ENCODE assay signal across 15 cellular contexts in the genomic region with DNA sequence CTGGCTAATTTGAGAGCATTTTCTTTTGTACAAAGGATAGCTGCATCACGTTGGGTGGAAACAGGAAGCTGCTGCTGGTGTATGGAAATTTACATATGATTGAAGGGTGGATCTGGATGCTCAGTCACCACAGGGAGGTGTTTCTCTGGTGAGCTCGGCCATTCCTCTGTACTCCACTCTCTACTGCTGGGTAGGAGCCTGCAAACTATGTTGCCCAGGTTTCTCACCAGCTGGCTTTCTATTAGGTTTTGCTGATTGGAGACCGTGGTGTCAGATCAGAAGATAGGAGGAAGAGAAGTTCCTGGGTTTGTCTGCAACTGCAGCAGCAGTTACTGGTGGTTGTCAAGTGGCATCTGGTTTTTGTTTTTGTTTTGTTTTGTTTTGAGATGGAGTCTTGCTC.
DNase-seq lines count a peak whose midpoint lies in the region; ATAC-seq, FAIRE-seq and TF ChIP-seq lines count a peak whose summit lies in the region.
"Had no signal": no experiment of that assay in that cellular context is flagged by ENCODE, and none has a peak within 500 bp of the region (broad histone marks: within the 10 kb centered on the region; RNA-seq: fewer than 3 reads in every experiment).

No MANE protein-coding gene starts in this region.

- H3K4me1 ChIP-seq in SK-N-SH (ENCODE audit: control insufficient read depth in 1 of 2, insufficient read depth in 2 of 2, low read depth in 1 of 2, low read length in 1 of 2) (no peaks in the 10 kb centered on the region; a peak in 1 of 4 replicates), GM12878 (ENCODE audit: control insufficient read depth, insufficient read depth, low read length) (peaks cover 6% of the 10 kb centered on the region), thymus (ENCODE audit: control insufficient read depth, insufficient read depth, low read length) (no peaks in the 10 kb centered on the region)

- H3K27ac ChIP-seq in SK-N-SH (ENCODE audit: low read depth in 2 of 2, low read length in 1 of 2): no peak overlapping the region
- H3K27ac ChIP-seq in GM12878 (ENCODE audit: control insufficient read depth, insufficient read depth): no peak overlapping the region
- H3K27ac ChIP-seq in thymus (ENCODE audit: low read depth): peak overlapping the region; percentile 47

- no peak for TF ChIP-seq POLR2A in GM12878 (IDR thresholded peaks at IDR 0.05; ENCODE audit: low read depth, low read length)

- peaks cover 17% of the 10 kb centered on the region for H3K4me1 Mint-ChIP-seq in activated naive CD4-positive, alpha-beta T cell treated with anti-CD3 and anti-CD28 coated beads for 36 hours (ENCODE audit: low read depth)

- H3F3A ChIP-seq in SK-N-SH (replicated peaks; ENCODE audit: insufficient read depth): no peaks in the 10 kb centered on the region

- POLR2A ChIA-PET in SK-N-SH (lab: Yijun Ruan, JAX) (no interaction called here), GM12878 (lab: Charles Lee) (no interaction called here)

- CTCF ChIA-PET in activated naive CD4-positive, alpha-beta T cell treated with anti-CD3 and anti-CD28 coated beads for 36 hours (lab: Charles Lee): no interaction called here
- CTCF ChIA-PET in SK-N-SH (lab: Yijun Ruan, JAX): no interaction called here
- CTCF ChIA-PET in GM12878 (lab: Yijun Ruan, JAX): no interaction called here

- H3K36me3 ChIP-seq in SK-N-SH (replicated peaks in 1 of 2; ENCODE audit: control insufficient read depth in 1 of 2, insufficient read depth in 2 of 2, low read length in 1 of 2): peaks cover 22 to 25% of the 10 kb centered on the region in 2 experiments
- peaks cover 3 to 12% of the 10 kb centered on the region in 2 experiments for H3K36me3 ChIP-seq in GM12878 (ENCODE audit: control insufficient read depth in 2 of 2, insufficient read depth in 2 of 2, low read length in 1 of 2)
- peaks cover 19% of the 10 kb centered on the region for H3K36me3 ChIP-seq in thymus (ENCODE audit: control insufficient read depth, insufficient read depth)

- peak; percentile 34 for ATAC-seq in GM12878

- TF ChIP-seq CTCF in SK-N-SH (IDR thresholded peaks at IDR 0.05): no peak
- TF ChIP-seq CTCF in GM12878 (IDR thresholded peaks at IDR 0.05 in 2 of 3, conservative IDR thresholded peaks at IDR 0.05 in 1 of 3; ENCODE audit: control insufficient read depth in 2 of 3, extremely low read depth in 1 of 3, insufficient read depth in 1 of 3, low read depth in 3 of 3, low read length in 3 of 3): no peak

- peak; percentile 32 for DNase-seq in activated naive CD4-positive, alpha-beta T cell treated with anti-CD3 and anti-CD28 coated beads for 36 hours
- no peak for DNase-seq in activated naive CD4-positive, alpha-beta T cell (lab: John Stamatoyannopoulos, UW)
- DNase-seq in SK-N-SH (peak; percentile 39), GM12878 (ENCODE audit: low read depth, low spot score) (no peak), UCSD-AML1 (lab: John Stamatoyannopoulos, UW; ENCODE audit: unreplicated experiment) (no peak), hypothalamus (lab: John Stamatoyannopoulos, UW) (no peak), NCI-H128 (lab: John Stamatoyannopoulos, UW; ENCODE audit: unreplicated experiment) (no peak)
- DNase-seq: activated gamma-delta T cell treated with Interleukin-2 at 50 U/mL for 16 hours, H7, islet precursor cell, naive B cell, T-helper 9 cell had no signal

- no peaks in the 10 kb centered on the region for H3K27me3 ChIP-seq in SK-N-SH (ENCODE audit: insufficient read depth)
- H3K27me3 ChIP-seq in GM12878 (replicated peaks in 1 of 2; ENCODE audit: control insufficient read depth in 2 of 2, insufficient read depth in 2 of 2, low read length in 1 of 2): no peaks in the 10 kb centered on the region
- H3K27me3 ChIP-seq in thymus (ENCODE audit: control insufficient read depth, insufficient read depth): no peaks in the 10 kb centered on the region

- no peaks in the 10 kb centered on the region for H3K9me2 ChIP-seq in SK-N-SH

- H3K4me3 Mint-ChIP-seq in activated naive CD4-positive, alpha-beta T cell treated with anti-CD3 and anti-CD28 coated beads for 36 hours: no peak overlapping the region
- H3K4me3 Mint-ChIP-seq: dendritic cell treated with granulocyte-macrophage colony-stimulating factor and Interleukin-4, amounts not matched to agents 40 ng/mL and 50 ng/mL, for 4 days had no signal

- BruUV-seq in GM12878 (replicated peaks; lab: Mats Ljungman, UMichigan): no TSS peak

- H3K4me2 ChIP-seq in SK-N-SH (no peak overlapping the region), GM12878 (ENCODE audit: control insufficient read depth, insufficient read depth) (no peak overlapping the region)
- H3K4me2 ChIP-seq: smooth muscle cell had no signal

- H3K9me3 Mint-ChIP-seq in activated naive CD4-positive, alpha-beta T cell treated with anti-CD3 and anti-CD28 coated beads for 36 hours: peaks cover 4% of the 10 kb centered on the region
- H3K9me3 Mint-ChIP-seq: dendritic cell treated with granulocyte-macrophage colony-stimulating factor and Interleukin-4, amounts not matched to agents 40 ng/mL and 50 ng/mL, for 4 days had no signal

- FAIRE-seq in GM12878 (lab: Jason Lieb, UNC): no peak

- H3K27me3 Mint-ChIP-seq in activated naive CD4-positive, alpha-beta T cell treated with anti-CD3 and anti-CD28 coated beads for 36 hours (ENCODE audit: low read depth): no peaks in the 10 kb centered on the region
- H3K27me3 Mint-ChIP-seq: dendritic cell treated with granulocyte-macrophage colony-stimulating factor and Interleukin-4, amounts not matched to agents 40 ng/mL and 50 ng/mL, for 4 days; naive B cell had no signal

- no peak overlapping the region for H2AFZ ChIP-seq in SK-N-SH (ENCODE audit: low read depth)
- H2AFZ ChIP-seq in GM12878 (ENCODE audit: control insufficient read depth, low read depth, low read length): no peak overlapping the region; the same call in 1 of the 2 replicates

- intact Hi-C loops in activated naive CD4-positive, alpha-beta T cell treated with anti-CD3 and anti-CD28 coated beads for 36 hours (cut with micrococcal nuclease): no loop called here
- intact Hi-C loops in GM12878 (cut with micrococcal nuclease; ENCODE audit: unreplicated experiment): no loop called here

- in situ Hi-C loops in GM12878 (cut with MboI): no loop called here

- H3K79me2 ChIP-seq in SK-N-SH (ENCODE audit: insufficient read depth): no peaks in the 10 kb centered on the region
- no peaks in the 10 kb centered on the region for H3K79me2 ChIP-seq in GM12878 (ENCODE audit: control insufficient read depth, insufficient read depth, low read length)

- H3K9me3 ChIP-seq in SK-N-SH (no peaks in the 10 kb centered on the region), GM12878 (replicated peaks; ENCODE audit: control insufficient read depth, insufficient read depth, low read length) (no peaks in the 10 kb centered on the region), thymus (ENCODE audit: control insufficient read depth) (no peaks in the 10 kb centered on the region)

- H3K27ac Mint-ChIP-seq in activated naive CD4-positive, alpha-beta T cell treated with anti-CD3 and anti-CD28 coated beads for 36 hours: peak overlapping the region; percentile 26
- H3K27ac Mint-ChIP-seq: dendritic cell treated with granulocyte-macrophage colony-stimulating factor and Interleukin-4, amounts not matched to agents 40 ng/mL and 50 ng/mL, for 4 days had no signal

- WGBS in SK-N-SH (ENCODE audit: low lambda C conversion rate): 34% methylated on average over 3 of the region's 3 CpGs
- 16% methylated on average over 3 of the region's 3 CpGs for WGBS in GM12878 (ENCODE audit: insufficient coverage, insufficient replicate concordance, low lambda C conversion rate, missing lambda C conversion rate)
- 38% methylated on average over 3 of the region's 3 CpGs for WGBS in thymus

- H4K20me1 ChIP-seq in SK-N-SH (ENCODE audit: insufficient read depth): no peaks in the 10 kb centered on the region
- H4K20me1 ChIP-seq in GM12878 (ENCODE audit: control insufficient read depth, insufficient read depth): no peaks in the 10 kb centered on the region

- H3K9ac ChIP-seq in SK-N-SH (no peak overlapping the region), GM12878 (ENCODE audit: control insufficient read depth, insufficient read depth, low read length) (no peak overlapping the region)

- TF ChIP-seq EP300 in SK-N-SH (IDR thresholded peaks at IDR 0.05; ENCODE audit: borderline replicate concordance in 1 of 2, low read depth in 1 of 2, low read length in 1 of 2): no peak
- no peak for TF ChIP-seq EP300 in GM12878 (IDR thresholded peaks at IDR 0.05; ENCODE audit: borderline replicate concordance in 1 of 2, control insufficient read depth in 1 of 2, low read depth in 2 of 2, low read length in 2 of 2)

- peaks cover 42% of the 10 kb centered on the region for H3K36me3 Mint-ChIP-seq in activated naive CD4-positive, alpha-beta T cell treated with anti-CD3 and anti-CD28 coated beads for 36 hours (ENCODE audit: low read depth)

- RAD21 ChIA-PET in GM12878 (lab: Charles Lee; ENCODE audit: unreplicated experiment): no interaction called here

- TF ChIP-seq RAD21 in SK-N-SH (IDR thresholded peaks at IDR 0.05; ENCODE audit: low read length): no peak
- no peak for TF ChIP-seq RAD21 in GM12878 (IDR thresholded peaks at IDR 0.05; ENCODE audit: insufficient read depth, low read depth, low read length)

- H3K4me3 ChIP-seq in SK-N-SH (ENCODE audit: low read depth in 2 of 2, low read length in 1 of 2) (no peak overlapping the region), GM12878 (no peak overlapping the region), thymus (ENCODE audit: low read length) (no peak overlapping the region)
- H3K4me3 ChIP-seq: smooth muscle cell had no signal

- SMC1A ChIA-PET in GM12878 (lab: Charles Lee; ENCODE audit: uncharacterized antibody, unreplicated experiment): no interaction called here

TF ChIP-seq in SK-N-SH, 30 proteins besides CTCF, POLR2A, EP300 and RAD21 (continues in another document):
- TF ChIP-seq GATA2 (CRISPR knock-in tag; IDR thresholded peaks at IDR 0.05) (peak; percentile 70), FOXJ3 (CRISPR knock-in tag; IDR thresholded peaks at IDR 0.05) (0 out of 2 replicates have a peak, but pooled peaks have one; percentile 24)

TF ChIP-seq in GM12878, 131 proteins besides CTCF, POLR2A, EP300 and RAD21:
- TF ChIP-seq SREBF2 (IDR thresholded peaks at IDR 0.05; ENCODE audit: low read length): no peak
- TF ChIP-seq, protein P1, sequence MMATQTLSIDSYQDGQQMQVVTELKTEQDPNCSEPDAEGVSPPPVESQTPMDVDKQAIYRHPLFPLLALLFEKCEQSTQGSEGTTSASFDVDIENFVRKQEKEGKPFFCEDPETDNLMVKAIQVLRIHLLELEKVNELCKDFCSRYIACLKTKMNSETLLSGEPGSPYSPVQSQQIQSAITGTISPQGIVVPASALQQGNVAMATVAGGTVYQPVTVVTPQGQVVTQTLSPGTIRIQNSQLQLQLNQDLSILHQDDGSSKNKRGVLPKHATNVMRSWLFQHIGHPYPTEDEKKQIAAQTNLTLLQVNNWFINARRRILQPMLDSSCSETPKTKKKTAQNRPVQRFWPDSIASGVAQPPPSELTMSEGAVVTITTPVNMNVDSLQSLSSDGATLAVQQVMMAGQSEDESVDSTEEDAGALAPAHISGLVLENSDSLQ (IDR thresholded peaks at IDR 0.05): peak; percentile 44; the same call in 1 of the 2 replicates

Comparison
In these comparisons a context has a peak if more than half of its experiments do, and no peak if none do; other contexts are left out.
1. DNase-seq: peak in activated naive CD4-positive, alpha-beta T cell treated with anti-CD3 and anti-CD28 coated beads for 36 hours (single experiment) and SK-N-SH (single experiment); none in activated naive CD4-positive, alpha-beta T cell (0 of 4), GM12878 (single experiment), UCSD-AML1 (single experiment), hypothalamus (0 of 51) and NCI-H128 (single experiment).